Comparison of ENCODE assay signal across 9 cellular contexts in the genomic region with DNA sequence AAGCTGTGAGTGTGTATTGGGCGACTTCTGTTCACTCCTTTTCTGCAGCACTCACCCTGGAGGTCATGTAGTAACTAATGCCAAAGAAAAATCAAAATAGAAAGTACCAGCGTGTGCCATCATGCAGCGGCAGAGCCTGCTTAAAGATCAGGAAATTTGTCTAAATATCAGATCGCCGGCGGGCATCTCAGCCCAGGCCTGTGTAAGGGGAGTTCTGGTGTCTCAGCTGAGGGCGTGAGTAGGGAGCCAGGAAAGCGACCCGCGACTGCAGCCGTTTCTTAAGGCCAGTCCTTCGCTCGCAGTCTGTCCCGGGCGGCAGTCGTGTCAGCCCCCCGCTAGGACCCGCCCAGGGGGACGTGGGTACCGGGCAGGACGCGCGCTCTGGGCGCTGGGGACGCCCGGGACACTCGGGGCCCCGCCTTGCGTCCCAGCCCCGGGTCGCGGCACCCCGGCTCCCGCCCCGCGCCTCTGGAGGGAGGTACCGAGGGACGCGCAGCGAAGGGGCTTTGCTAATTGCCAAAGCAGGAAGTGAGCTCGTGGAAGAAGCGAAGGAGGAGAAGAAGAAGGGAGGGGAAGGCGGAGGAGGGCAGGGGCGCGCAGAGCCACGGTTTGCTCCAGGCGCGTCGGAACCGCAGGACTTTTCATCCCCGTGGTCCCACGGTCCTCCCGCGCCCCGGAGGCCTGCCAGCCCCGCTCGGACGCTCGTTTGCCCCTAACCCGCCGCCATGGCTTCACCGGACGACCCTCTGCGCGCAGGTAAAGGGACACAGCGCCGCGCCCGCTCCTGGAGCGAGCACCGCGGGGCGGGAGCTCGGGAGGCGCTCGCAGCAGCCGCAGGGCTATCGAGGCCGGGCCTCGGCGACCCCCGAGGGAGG. TPM values are rescaled to one million over a fixed set of nuclear protein-coding genes. Genes with fewer than 3 reads are reported as not detected.
A peak's percentile ranks its signal among the peaks of the same experiment; 100 is the strongest.
DNase-seq lines count a peak whose midpoint lies in the region; ATAC-seq and TF ChIP-seq lines count a peak whose summit lies in the region.
"Had no signal": no experiment of that assay in that cellular context is flagged by ENCODE, and none has a peak within 500 bp of the region (broad histone marks: within the 10 kb centered on the region; RNA-seq: fewer than 3 reads in every experiment).

No MANE protein-coding gene starts in this region.

- peak; percentile 63 for ATAC-seq in Right ventricle myocardium inferior
- peak; percentile 69 for ATAC-seq in HG03066 (IDR thresholded peaks at IDR 0.05; ENCODE audit: low read depth, unreplicated experiment)
- ATAC-seq: HCT116 had no signal

- intact Hi-C loops in Right ventricle myocardium inferior (cut with DNase I) (no loop called here), cardiac septum (cut with DNase I) (no loop called here), spleen (cut with DNase I; ENCODE audit: low total_unique reads) (no loop called here)

- in situ Hi-C loops in SK-MEL-5 (cut with HindIII; ENCODE audit: low pct_unique_long_range_greater_than_20kb, low sequenced_read_pairs): no loop called here

- H3K4me3 ChIP-seq in iPS-11a (ENCODE audit: low read depth, low read length) (peak overlapping the region; percentile 82), spleen (peak overlapping the region; percentile 66 to 83 (median 71))

- no peaks in the 10 kb centered on the region for H3K9me3 ChIP-seq in spleen

- no peaks in the 10 kb centered on the region for H3K36me3 ChIP-seq in spleen

- TF ChIP-seq CTCF in spleen (IDR thresholded peaks at IDR 0.05 in 8 of 11, conservative IDR thresholded peaks at IDR 0.05 in 3 of 11): no peak

- WGBS in spleen, 5 donors: 0 to 2% (median 1%) methylated on average over 21 to 82 of the region's 82 CpGs

- peaks cover 0 to 64% (median 22%) of the 10 kb centered on the region in 7 donors for H3K27me3 ChIP-seq in spleen (replicated peaks in 1 of 7)

- DNase-seq in Right ventricle myocardium inferior (ENCODE audit: missing footprints): no peak
- no peak for DNase-seq in cardiac septum (ENCODE audit: low spot score)
- DNase-seq in SK-MEL-5 (ENCODE audit: low read depth, low spot score): peak; percentile 51
- peak; percentile 22 for DNase-seq in amniotic stem cell (lab: John Stamatoyannopoulos, UW)
- DNase-seq in spleen: peak; percentile 84
- no peak for DNase-seq in SK-N-DZ (ENCODE audit: low spot score)

- no peak for TF ChIP-seq POLR2A in spleen (IDR thresholded peaks at IDR 0.05)

- peak overlapping the region; percentile 19 to 77 (median 60) for H3K27ac ChIP-seq in spleen

- H3K4me1 ChIP-seq in spleen: peaks cover 5 to 39% (median 25%) of the 10 kb centered on the region in 6 donors

RNA-seq across cellular contexts. Expression of a gene that starts 1.1 kb away (rescaled TPM):
- total RNA-seq in Right ventricle myocardium inferior (1.6 TPM), cardiac septum (0.43 TPM), spleen (1 to 10 TPM; 1.4 to 7.4 (median 2.6) TPM)
- total RNA-seq in SK-MEL-5 (2014; rRNA removed; shearing (Covaris generic)): 2.4 and 2.5 TPM in 2 replicates
- polyA plus RNA-seq in SK-MEL-5 (2015; cell fraction: cytosol; rRNA removed): 3.2 TPM in 2 replicates
- polyA plus RNA-seq in SK-MEL-5 (2015; cell fraction: nucleus; rRNA removed): 1.4 and 4.2 TPM in 2 replicates
- polyA plus RNA-seq in spleen: under 1 TPM; 0.22 to 0.42 (median 0.41) TPM
- not detected in 2 replicates for polyA plus RNA-seq in SK-N-DZ (2014; cell fraction: cytosol; rRNA removed)
- polyA plus RNA-seq in SK-N-DZ (2014; cell fraction: nucleus; rRNA removed): not detected in 2 replicates

Comparison
In these comparisons a context has a peak if more than half of its experiments do, and no peak if none do; other contexts are left out.
1. DNase-seq: peak in SK-MEL-5 (single experiment), amniotic stem cell (single experiment) and spleen (single experiment); none in Right ventricle myocardium inferior (single experiment), cardiac septum (single experiment) and SK-N-DZ (single experiment).